In the genomic region with DNA sequence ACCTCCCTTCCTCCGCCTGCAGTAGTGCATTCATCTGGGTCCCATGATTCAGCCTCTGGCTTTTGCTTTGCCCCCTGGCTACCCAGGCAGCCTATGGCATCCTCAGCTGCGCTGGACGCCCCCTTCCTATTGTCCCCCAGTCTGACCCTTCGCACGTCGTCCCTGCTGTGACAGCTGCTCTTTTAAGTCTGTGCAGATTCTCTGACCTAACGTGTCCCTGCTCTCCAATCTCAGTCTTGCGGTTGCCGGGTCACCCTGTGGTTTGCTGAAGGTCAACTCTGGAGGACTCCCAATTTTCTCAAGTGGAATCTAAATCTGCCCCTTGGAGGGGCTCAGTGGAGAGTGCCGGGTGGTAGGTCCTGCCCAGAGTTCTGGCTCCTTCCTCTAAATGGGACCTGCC, we compare ENCODE assay signal across 25 cellular contexts.
DNase-seq lines count a peak whose midpoint lies in the region; FAIRE-seq and TF ChIP-seq lines count a peak whose summit lies in the region.
"Had no signal": no experiment of that assay in that cellular context is flagged by ENCODE, and none has a peak within 500 bp of the region (broad histone marks: within the 10 kb centered on the region; RNA-seq: fewer than 3 reads in every experiment).

No MANE protein-coding gene starts in this region.

- DNase-seq in HTR-8/SVneo (ENCODE audit: insufficient read length, low spot score) (peak; percentile 46), amniotic epithelial cell (ENCODE audit: low read depth) (peak; percentile 49), fibroblast of villous mesenchyme (ENCODE audit: low read depth) (peak; percentile 47), ovary (peak in 3 of 5 donors; percentile 25 to 45 (median 38)), spleen (no peak), C1 segment of cervical spinal cord (lab: John Stamatoyannopoulos, UW) (no peak), GDM1 (lab: John Stamatoyannopoulos, UW) (no peak)
- DNase-seq in activated naive CD4-positive, alpha-beta T cell treated with anti-CD3 and anti-CD28 coated beads, Interleukin-2, amount 10 ng/mL, durations not matched to agents 7 days and 5 days, result no peak
- DNase-seq: activated CD4-positive, alpha-beta T cell treated with anti-CD3 and anti-CD28 coated beads, Interleukin-2, amount 50 U/mL, for 4 hours; activated naive CD4-positive, alpha-beta T cell; activated T-cell treated with anti-CD3 and anti-CD28 coated beads, Interleukin-2, amount 50 U/mL, for 24 hours; amygdala; CD8-positive, alpha-beta memory T cell; cerebellar nuclear complex; DMS79 treated with DMSO at 0.1 percent for 48 hours; effector CD4-positive, alpha-beta T cell; IMR-90; left colon; midbrain; NCI-H146; NCI-H2171 treated with DMSO at 0.1 percent for 48 hours; NCI-H748 treated with DMSO at 0.1 percent for 48 hours; stimulated activated CD4-positive, alpha-beta T cell treated with anti-CD3 and anti-CD28 coated beads, Interleukin-15, amount 100 ng/mL, for 24 hours; substantia nigra had no signal

- TF ChIP-seq POLR2A in ovary (IDR thresholded peaks at IDR 0.05) (no peak), spleen (IDR thresholded peaks at IDR 0.05) (no peak)

- H3K27ac Mint-ChIP-seq in activated naive CD4-positive, alpha-beta T cell treated with anti-CD3 and anti-CD28 coated beads, Interleukin-2, amount 10 ng/mL, durations not matched to agents 7 days and 5 days, result no peak overlapping the region
- H3K27ac Mint-ChIP-seq: activated T-cell treated with anti-CD3 and anti-CD28 coated beads, Interleukin-2, amount 50 U/mL, for 24 hours; CD8-positive, alpha-beta memory T cell had no signal

- H3K4me3 ChIP-seq in fibroblast of villous mesenchyme (ENCODE audit: low read depth, low read length) (no peak overlapping the region), ovary (no peak overlapping the region), spleen (no peak overlapping the region)

- WGBS in ovary, 3 donors, result 17 to 40% (median 24%) methylated on average over 10 of the region's 10 CpGs
- WGBS in spleen, 5 donors, result 70 to 80% (median 77%) methylated on average over 10 of the region's 10 CpGs

- FAIRE-seq in HTR-8/SVneo (lab: Jason Lieb, UNC), result peak; percentile 76

- H3K36me3 ChIP-seq in ovary (no peaks in the 10 kb centered on the region), spleen (no peaks in the 10 kb centered on the region)

- no peak overlapping the region for H3K4me3 Mint-ChIP-seq in activated naive CD4-positive, alpha-beta T cell treated with anti-CD3 and anti-CD28 coated beads, Interleukin-2, amount 10 ng/mL, durations not matched to agents 7 days and 5 days
- H3K4me3 Mint-ChIP-seq: activated T-cell treated with anti-CD3 and anti-CD28 coated beads, Interleukin-2, amount 50 U/mL, for 24 hours; CD8-positive, alpha-beta memory T cell had no signal

- H3K36me3 Mint-ChIP-seq in activated naive CD4-positive, alpha-beta T cell treated with anti-CD3 and anti-CD28 coated beads, Interleukin-2, amount 10 ng/mL, durations not matched to agents 7 days and 5 days, result no peaks in the 10 kb centered on the region
- H3K36me3 Mint-ChIP-seq: CD8-positive, alpha-beta memory T cell had no signal

- no peak for TF ChIP-seq EP300 in ovary (IDR thresholded peaks at IDR 0.05)

- H3K4me1 ChIP-seq in ovary (ENCODE audit: insufficient read depth) (no peaks in the 10 kb centered on the region), spleen (no peaks in the 10 kb centered on the region)

- intact Hi-C loops in ovary (cut with DNase I), result no loop called here
- intact Hi-C loops in spleen (cut with DNase I; ENCODE audit: low total_unique reads), result no loop called here

- H3K27me3 Mint-ChIP-seq in activated naive CD4-positive, alpha-beta T cell treated with anti-CD3 and anti-CD28 coated beads, Interleukin-2, amount 10 ng/mL, durations not matched to agents 7 days and 5 days, result peaks cover 4% of the 10 kb centered on the region
- H3K27me3 Mint-ChIP-seq: activated T-cell treated with anti-CD3 and anti-CD28 coated beads, Interleukin-2, amount 50 U/mL, for 24 hours had no signal

- CTCF ChIA-PET in activated naive CD4-positive, alpha-beta T cell treated with anti-CD3 and anti-CD28 coated beads, Interleukin-2, amount 10 ng/mL, durations not matched to agents 7 days and 5 days (lab: Charles Lee), result no interaction called here

- H3K9me3 Mint-ChIP-seq in activated naive CD4-positive, alpha-beta T cell treated with anti-CD3 and anti-CD28 coated beads, Interleukin-2, amount 10 ng/mL, durations not matched to agents 7 days and 5 days, result no peaks in the 10 kb centered on the region
- H3K9me3 Mint-ChIP-seq: activated T-cell treated with anti-CD3 and anti-CD28 coated beads, Interleukin-2, amount 50 U/mL, for 24 hours had no signal

- H3K27me3 ChIP-seq in ovary (no peaks in the 10 kb centered on the region), spleen (replicated peaks in 1 of 7) (no peaks in the 10 kb centered on the region)

- H3K27ac ChIP-seq in ovary, result no peak overlapping the region
- H3K27ac ChIP-seq in spleen, result no peak overlapping the region
- H3K27ac ChIP-seq: VCaP had no signal

- no peaks in the 10 kb centered on the region for H3K4me1 Mint-ChIP-seq in activated naive CD4-positive, alpha-beta T cell treated with anti-CD3 and anti-CD28 coated beads, Interleukin-2, amount 10 ng/mL, durations not matched to agents 7 days and 5 days
- H3K4me1 Mint-ChIP-seq: CD8-positive, alpha-beta memory T cell had no signal

- H3K9me3 ChIP-seq in ovary, result no peaks in the 10 kb centered on the region
- H3K9me3 ChIP-seq in spleen, result peaks cover 0 to 6% (median 2%) of the 10 kb centered on the region in 8 donors

- TF ChIP-seq CTCF in fibroblast of villous mesenchyme (IDR thresholded peaks at IDR 0.05; ENCODE audit: insufficient read depth, low read depth, low read length), result no peak
- no peak for TF ChIP-seq CTCF in ovary (IDR thresholded peaks at IDR 0.05)
- TF ChIP-seq CTCF in spleen (IDR thresholded peaks at IDR 0.05 in 8 of 11, conservative IDR thresholded peaks at IDR 0.05 in 3 of 11), result no peak

Comparison
In these comparisons a context has a peak if more than half of its experiments do, and no peak if none do; other contexts are left out.
1. DNase-seq: peak in HTR-8/SVneo (single experiment), amniotic epithelial cell (single experiment), fibroblast of villous mesenchyme (single experiment) and ovary (3 of 5); none in spleen (single experiment), C1 segment of cervical spinal cord (0 of 14), activated naive CD4-positive, alpha-beta T cell treated with anti-CD3 and anti-CD28 coated beads, Interleukin-2, amount 10 ng/mL, durations not matched to agents 7 days and 5 days (single experiment) and GDM1 (single experiment).